Comparison of ENCODE assay signal across 26 cellular contexts in genomic region chr14:76639606-76640272, GRCh38.
"Had no signal": no experiment of that assay in that cellular context is flagged by ENCODE, and none has a peak within 500 bp of the region (broad histone marks: within the 10 kb centered on the region; RNA-seq: fewer than 3 reads in every experiment).

No MANE protein-coding gene starts in this region.

- H3K4me3 ChIP-seq: hepatocyte, lower lobe of right lung, neural progenitor cell, ovary, skin epidermis, suprapubic skin, thoracic aorta, tibial artery, upper lobe of right lung had no signal

- DNase-seq: islet precursor cell; lower lobe of right lung; mammary epithelial cell; mesenchymal stem cell; naive B cell; natural killer cell; nephron progenitor cell; ovary; retina; right cardiac atrium; stimulated activated CD4-positive, alpha-beta T cell treated with anti-CD3 and anti-CD28 coated beads, Interleukin-12 subunit alpha, Interleukin-12 subunit beta, amount 100 ng/mL, for 4 hours; stimulated activated CD4-positive, alpha-beta T cell treated with anti-CD3 and anti-CD28 coated beads, Interleukin-15, amount 100 ng/mL, for 24 hours; stimulated activated CD4-positive, alpha-beta T cell treated with anti-CD3 and anti-CD28 coated beads, Interleukin-2, amount 100 ng/mL, for 24 hours; stimulated activated CD4-positive, alpha-beta T cell treated with anti-CD3 and anti-CD28 coated beads, Interleukin-4, amount 100 ng/mL, for 1 hour; stimulated activated naive CD4-positive, alpha-beta T cell; tibial artery; trophoblast cell; upper lobe of right lung had no signal

- H3K27ac ChIP-seq: hepatocyte, lower lobe of right lung, neural progenitor cell, neutrophil, ovary, skin epidermis, suprapubic skin, thoracic aorta, tibial artery, upper lobe of right lung had no signal

- H3K36me3 ChIP-seq: lower lobe of right lung, neural progenitor cell, neutrophil, ovary, suprapubic skin, thoracic aorta, tibial artery, upper lobe of right lung had no signal

- H3K4me1 ChIP-seq: lower lobe of right lung, neural progenitor cell, suprapubic skin, tibial artery, upper lobe of right lung had no signal

- H3K9me3 ChIP-seq: lower lobe of right lung, neutrophil, ovary, suprapubic skin, thoracic aorta, upper lobe of right lung had no signal

- ATAC-seq: lower lobe of right lung; natural killer cell; right cardiac atrium; sciatic nerve; stimulated activated effector memory CD8-positive, alpha-beta T cell treated with anti-CD3 and anti-CD28 coated beads, Interleukin-12 subunit alpha, Interleukin-12 subunit beta, amount 100 ng/mL, for 72 hours; upper lobe of right lung had no signal
